ENCODE assay signal across 1 cellular context in the genomic region with DNA sequence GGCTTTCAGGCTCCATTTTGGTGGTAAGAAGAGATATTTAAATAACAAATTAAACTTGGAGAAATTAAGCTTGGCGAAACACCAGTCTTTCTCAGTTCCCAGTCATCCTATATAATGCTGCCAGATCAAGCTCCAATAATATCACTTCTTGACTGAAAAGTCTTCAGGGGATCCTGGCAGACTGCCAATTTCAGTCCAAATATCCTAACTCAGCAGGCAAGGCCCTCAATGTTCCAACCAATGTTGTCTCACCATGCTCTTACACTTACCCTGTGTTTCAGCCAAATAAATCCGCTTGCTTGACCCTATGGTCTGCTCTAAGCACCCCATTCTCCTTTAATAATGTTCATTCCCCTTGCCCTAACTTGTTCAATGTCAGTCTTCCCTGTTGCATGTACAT.
TF ChIP-seq lines count a peak whose summit lies in the region.

No MANE protein-coding gene starts in this region.

TF ChIP-seq in IMR-90, 13 proteins besides CTCF, POLR2A, EP300 and RAD21 (continued from another document):
- TF ChIP-seq ELK1 (IDR thresholded peaks at IDR 0.05; ENCODE audit: borderline replicate concordance, low read depth, low read length) (no peak), CEBPB (IDR thresholded peaks at IDR 0.05; ENCODE audit: low read depth, low read length) (no peak), BHLHE40 (IDR thresholded peaks at IDR 0.05; ENCODE audit: low read depth, low read length) (no peak), CHD1 (IDR thresholded peaks at IDR 0.05; ENCODE audit: low read depth, low read length) (no peak), RCOR1 (IDR thresholded peaks at IDR 0.05; ENCODE audit: insufficient replicate concordance, low read length) (no peak)
TF ChIP-seq in IMR-90: peak in this region for 0.
